In genomic region chr3:46386206-46386605, GRCh38 we compare ENCODE assay signal across 11 cellular contexts. TPM values are rescaled to one million over a fixed set of nuclear protein-coding genes. Genes with fewer than 3 reads are reported as not detected.
A peak's percentile ranks its signal among the peaks of the same experiment; 100 is the strongest.
DNase-seq lines count a peak whose midpoint lies in the region; ATAC-seq and TF ChIP-seq lines count a peak whose summit lies in the region.
"Had no signal": no experiment of that assay in that cellular context is flagged by ENCODE, and none has a peak within 500 bp of the region (broad histone marks: within the 10 kb centered on the region; RNA-seq: fewer than 3 reads in every experiment).

No MANE protein-coding gene starts in this region.

- H3K4me1 Mint-ChIP-seq in Calu3 (ENCODE audit: low read depth, unreplicated experiment): peaks cover 18% of the 10 kb centered on the region
- H3K4me1 Mint-ChIP-seq in activated T-helper 17 cell treated with anti-CD3 and anti-CD28 coated beads, Interleukin-2, amount 50 U/mL, for 72 hours: peaks cover 1% of the 10 kb centered on the region

- H3K36me3 ChIP-seq in mesenchymal stem cell (ENCODE audit: control insufficient read depth in 1 of 2, insufficient read depth in 2 of 2, low read depth in 1 of 2, low read length in 2 of 2): no peaks in the 10 kb centered on the region
- H3K36me3 ChIP-seq: esophagus squamous epithelium, SJSA1 had no signal

- no peaks in the 10 kb centered on the region for H3K79me1 ChIP-seq in mesenchymal stem cell (replicated peaks; ENCODE audit: low read length, poor library complexity, severe bottlenecking)

- no peak overlapping the region for H2BK12ac ChIP-seq in mesenchymal stem cell (ENCODE audit: low read length in 2 of 2)

- H3K4me1 ChIP-seq in mesenchymal stem cell (ENCODE audit: control insufficient read depth, insufficient read depth, low read depth, low read length): no peaks in the 10 kb centered on the region

- peak; percentile 66 for ATAC-seq in activated T-helper 17 cell treated with anti-CD3 and anti-CD28 coated beads, Interleukin-2, amount 50 U/mL, for 72 hours (replicated peaks)
- ATAC-seq in HG03196 (IDR thresholded peaks at IDR 0.05; ENCODE audit: unreplicated experiment): no peak
- no peak for ATAC-seq in GM18519 (IDR thresholded peaks at IDR 0.05; ENCODE audit: low FRiP score, unreplicated experiment)

- H2BK5ac ChIP-seq in mesenchymal stem cell (ENCODE audit: low read depth, low read length, poor library complexity, severe bottlenecking): no peak overlapping the region

- H3K4me3 ChIP-seq in mesenchymal stem cell (ENCODE audit: insufficient read depth in 1 of 2, low read depth in 1 of 2, low read length in 2 of 2): no peak overlapping the region
- H3K4me3 ChIP-seq: esophagus squamous epithelium, SJSA1 had no signal

- no peak overlapping the region for H2AFZ ChIP-seq in mesenchymal stem cell (ENCODE audit: low read depth, low read length)

- H2AK5ac ChIP-seq in mesenchymal stem cell (ENCODE audit: low read length, severe bottlenecking): no peak overlapping the region

- intact Hi-C loops in Calu3 (cut with micrococcal nuclease; ENCODE audit: unreplicated experiment): loop anchor here (10.0 kb wide), 1 partner anchor 49 kb away; no protein-coding TSS in a partner anchor

- DNase-seq in Calu3 (peak; percentile 30), HS-5 (ENCODE audit: low read depth) (peak; percentile 83), mesenchymal stem cell (peak; percentile 55), NCI-H510A (lab: John Stamatoyannopoulos, UW) (no peak), NK-92 (lab: John Stamatoyannopoulos, UW; ENCODE audit: unreplicated experiment) (no peak)
- DNase-seq: esophagus squamous epithelium had no signal

- no peak overlapping the region for H3K4me3 Mint-ChIP-seq in Calu3 (ENCODE audit: low read depth, unreplicated experiment)
- H3K4me3 Mint-ChIP-seq in activated T-helper 17 cell treated with anti-CD3 and anti-CD28 coated beads, Interleukin-2, amount 50 U/mL, for 72 hours: no peak overlapping the region

- no peak overlapping the region for H4K91ac ChIP-seq in mesenchymal stem cell (ENCODE audit: low read length)

- H4K8ac ChIP-seq in mesenchymal stem cell (ENCODE audit: low read length): peak overlapping the region; percentile 19

- no peak overlapping the region for H3K14ac ChIP-seq in mesenchymal stem cell (ENCODE audit: low read length in 2 of 2)

- no peaks in the 10 kb centered on the region for H3K9me3 ChIP-seq in mesenchymal stem cell (ENCODE audit: control insufficient read depth, low read length)
- H3K9me3 ChIP-seq: esophagus squamous epithelium, SJSA1 had no signal

- 24% methylated on average over 4 of the region's 4 CpGs for WGBS in mesenchymal stem cell

- H2BK120ac ChIP-seq in mesenchymal stem cell (ENCODE audit: low read depth, low read length): no peak overlapping the region

- peaks cover 21% of the 10 kb centered on the region for H3K27me3 Mint-ChIP-seq in Calu3 (ENCODE audit: unreplicated experiment)
- H3K27me3 Mint-ChIP-seq in activated T-helper 17 cell treated with anti-CD3 and anti-CD28 coated beads, Interleukin-2, amount 50 U/mL, for 72 hours: peaks cover 4% of the 10 kb centered on the region

- no peak overlapping the region for H3K27ac ChIP-seq in mesenchymal stem cell (ENCODE audit: low read length, poor library complexity, severe bottlenecking)
- H3K27ac ChIP-seq: HL-60, SJSA1 had no signal

- no peak overlapping the region for H3K18ac ChIP-seq in mesenchymal stem cell (ENCODE audit: low read depth in 1 of 2, low read length in 2 of 2)

- peak overlapping the region; percentile 48 for H3K27ac Mint-ChIP-seq in Calu3 (ENCODE audit: unreplicated experiment)
- no peak overlapping the region for H3K27ac Mint-ChIP-seq in activated T-helper 17 cell treated with anti-CD3 and anti-CD28 coated beads, Interleukin-2, amount 50 U/mL, for 72 hours

- peak overlapping the region; percentile 34 for H3K9ac ChIP-seq in mesenchymal stem cell (ENCODE audit: low read length)

- peaks cover 11 to 28% of the 10 kb centered on the region in 2 experiments for H3K27me3 ChIP-seq in mesenchymal stem cell (ENCODE audit: control insufficient read depth in 1 of 2, insufficient read depth in 1 of 2, low read length in 2 of 2)
- H3K27me3 ChIP-seq: esophagus squamous epithelium, SJSA1 had no signal

- no peak overlapping the region for H2BK15ac ChIP-seq in mesenchymal stem cell (ENCODE audit: low read depth, poor library complexity, severe bottlenecking)

- peaks cover 6% of the 10 kb centered on the region for H3K36me3 Mint-ChIP-seq in Calu3 (ENCODE audit: insufficient read depth, unreplicated experiment)
- H3K36me3 Mint-ChIP-seq in activated T-helper 17 cell treated with anti-CD3 and anti-CD28 coated beads, Interleukin-2, amount 50 U/mL, for 72 hours (ENCODE audit: low read depth): no peaks in the 10 kb centered on the region

- H3K9me3 Mint-ChIP-seq in Calu3 (ENCODE audit: low read depth, unreplicated experiment): no peaks in the 10 kb centered on the region
- H3K9me3 Mint-ChIP-seq in activated T-helper 17 cell treated with anti-CD3 and anti-CD28 coated beads, Interleukin-2, amount 50 U/mL, for 72 hours: no peaks in the 10 kb centered on the region

- CTCF ChIA-PET in Calu3 (lab: Charles Lee): no interaction called here

- no TSS peak for BruUV-seq in Calu3 (replicated peaks; lab: Mats Ljungman, UMichigan)

- H3K23ac ChIP-seq in mesenchymal stem cell (ENCODE audit: low read length in 2 of 2): no peak overlapping the region

- H3K4ac ChIP-seq in mesenchymal stem cell (ENCODE audit: low read depth in 1 of 2, low read length in 2 of 2): no peak overlapping the region

- no peak for TF ChIP-seq CTCF in Calu3 (IDR thresholded peaks at IDR 0.05; ENCODE audit: unreplicated experiment)

- no peak overlapping the region for H3K4me2 ChIP-seq in mesenchymal stem cell (ENCODE audit: low read length, poor library complexity, severe bottlenecking)

RNA-seq across cellular contexts. Expression of gene CCR5, which starts 15.5 kb away (rescaled TPM):
- not detected in 2 replicates for total RNA-seq in Calu3 (2022)
- 10 to 100 TPM in 1 of 2 donors, 1 to 10 TPM in 1; 2.2 to 13.8 TPM for total RNA-seq in activated T-helper 17 cell treated with anti-CD3 and anti-CD28 coated beads, Interleukin-2, amount 50 U/mL, for 72 hours
- polyA plus RNA-seq in mesenchymal stem cell (2013, experiment 1 of 2): not detected
- not detected for polyA plus RNA-seq in mesenchymal stem cell (2013, experiment 2 of 2)
- total RNA-seq: SJSA1 had no signal

RNA-seq across cellular contexts. Expression of gene CCRL2, which starts 20.9 kb away (rescaled TPM):
- 0.54 TPM in 1 of 2 replicates, not detected in the other for total RNA-seq in Calu3 (2022)
- total RNA-seq in activated T-helper 17 cell treated with anti-CD3 and anti-CD28 coated beads, Interleukin-2, amount 50 U/mL, for 72 hours: 1 to 10 TPM; 2.1 to 3.7 TPM
- 0.08 TPM for polyA plus RNA-seq in mesenchymal stem cell (2013, experiment 1 of 2)
- 0.08 TPM for polyA plus RNA-seq in mesenchymal stem cell (2013, experiment 2 of 2)

RNA-seq across cellular contexts. Expression of gene CCR2, which starts 32.3 kb away (rescaled TPM):
- total RNA-seq in Calu3 (2022): not detected in 2 replicates
- total RNA-seq in activated T-helper 17 cell treated with anti-CD3 and anti-CD28 coated beads, Interleukin-2, amount 50 U/mL, for 72 hours: 10 to 100 TPM in 1 of 2 donors, 1 to 10 TPM in 1; 2.9 to 17.5 TPM
- not detected for polyA plus RNA-seq in mesenchymal stem cell (2013, experiment 1 of 2)
- polyA plus RNA-seq in mesenchymal stem cell (2013, experiment 2 of 2): not detected
- total RNA-seq: SJSA1 had no signal

Comparison
In these comparisons a context has a peak if more than half of its experiments do, and no peak if none do; other contexts are left out.
1. DNase-seq: peak in Calu3 (single experiment), HS-5 (single experiment) and mesenchymal stem cell (single experiment); none in NCI-H510A (single experiment) and NK-92 (single experiment).